Comparison of ENCODE assay signal across 24 cellular contexts in genomic region chr1:195462152-195462551, GRCh38.
DNase-seq lines count a peak whose midpoint lies in the region; ATAC-seq, FAIRE-seq and TF ChIP-seq lines count a peak whose summit lies in the region.
"Had no signal": no experiment of that assay in that cellular context is flagged by ENCODE, and none has a peak within 500 bp of the region (broad histone marks: within the 10 kb centered on the region; RNA-seq: fewer than 3 reads in every experiment).

No MANE protein-coding gene starts in this region.

- H2BK15ac ChIP-seq in IMR-90 (ENCODE audit: low read depth, low read length) = no peak overlapping the region

- no peak for TF ChIP-seq CTCF in MCF 10A (IDR thresholded peaks at IDR 0.05; ENCODE audit: unreplicated experiment)
- TF ChIP-seq CTCF in breast epithelium (IDR thresholded peaks at IDR 0.05) = no peak
- TF ChIP-seq CTCF in IMR-90 (conservative IDR thresholded peaks at IDR 0.05; ENCODE audit: low read depth, low read length) = no peak
- no peak for TF ChIP-seq CTCF in mucosa of descending colon (IDR thresholded peaks at IDR 0.05)

- H3K4me1 ChIP-seq in breast epithelium = no peaks in the 10 kb centered on the region
- H3K4me1 ChIP-seq in IMR-90 (ENCODE audit: control insufficient read depth, insufficient read depth, low read length) = no peaks in the 10 kb centered on the region
- H3K4me1 ChIP-seq in mucosa of descending colon (ENCODE audit: low read depth) = no peaks in the 10 kb centered on the region
- H3K4me1 ChIP-seq: A549; BLaER1 treated with 17β-estradiol and CSF1 and Interleukin-3, amounts not matched to agents 10 nM and 100 nM; Caco-2 had no signal

- BruUV-seq in MCF 10A (replicated peaks; lab: Mats Ljungman, UMichigan) (no TSS peak), IMR-90 (replicated peaks; lab: Mats Ljungman, UMichigan) (no TSS peak)

- H4K91ac ChIP-seq in IMR-90 (ENCODE audit: insufficient read depth, low read depth, low read length) = no peak overlapping the region

- no peak for TF ChIP-seq POLR2A in breast epithelium (IDR thresholded peaks at IDR 0.05)
- TF ChIP-seq POLR2A in IMR-90 (IDR thresholded peaks at IDR 0.05; ENCODE audit: low read depth, low read length) = no peak

- no peaks in the 10 kb centered on the region for H3K9me3 ChIP-seq in breast epithelium
- H3K9me3 ChIP-seq in IMR-90 (ENCODE audit: control insufficient read depth, insufficient read depth, low read length) = peaks cover 2% of the 10 kb centered on the region; the same call in 1 of the 2 replicates
- H3K9me3 ChIP-seq in mucosa of descending colon = peaks cover 2% of the 10 kb centered on the region
- H3K9me3 ChIP-seq: A549, Caco-2 had no signal

- H3K18ac ChIP-seq in IMR-90 (ENCODE audit: low read depth, low read length) = peak overlapping the region; percentile 86; the same call in 1 of the 2 replicates

- H3K4me3 Mint-ChIP-seq in MCF 10A (ENCODE audit: unreplicated experiment) = no peak overlapping the region
- H3K4me3 Mint-ChIP-seq: B cell; CD4-positive, alpha-beta T cell; CD8-positive, alpha-beta T cell had no signal

- no peak for ATAC-seq in IMR-90 (ENCODE audit: low read depth)
- ATAC-seq in mucosa of descending colon = peak; percentile 74
- ATAC-seq: A549; CD8-positive, alpha-beta T cell had no signal

- H3K36me3 Mint-ChIP-seq in MCF 10A (ENCODE audit: insufficient read depth, unreplicated experiment) = no peaks in the 10 kb centered on the region
- H3K36me3 Mint-ChIP-seq: CD8-positive, alpha-beta T cell had no signal

- no peak overlapping the region for H2AK9ac ChIP-seq in IMR-90 (replicated peaks; ENCODE audit: low read depth, low read length, poor library complexity)

- POLR2A ChIA-PET in MCF 10A (lab: Yijun Ruan, JAX) (no interaction called here), IMR-90 (lab: Charles Lee; ENCODE audit: unreplicated experiment) (no interaction called here)

- no peak overlapping the region for H3K27ac ChIP-seq in breast epithelium
- H3K27ac ChIP-seq in IMR-90 (ENCODE audit: insufficient read depth, low read length) = no peak overlapping the region
- H3K27ac ChIP-seq: 22Rv1; A549; BLaER1 treated with 17β-estradiol and CSF1 and Interleukin-3, amounts not matched to agents 10 nM and 100 nM; C4-2B had no signal

- CTCF ChIA-PET in MCF 10A (lab: Yijun Ruan, JAX) (interaction anchor here (0.6 kb wide), 1 partner anchor 105 kb away, joined by 3 read pairs; no protein-coding TSS in a partner anchor), IMR-90 (lab: Yijun Ruan, JAX) (interaction anchor here (1.2 kb wide), 1 partner anchor 8 kb away, joined by 3 read pairs; no protein-coding TSS in a partner anchor)

- DNase-seq in MCF 10A (ENCODE audit: unreplicated experiment) (no peak), breast epithelium (ENCODE audit: low spot score in 2 of 2) (no peak), IMR-90 (no peak), mucosa of descending colon (peak in 1 of 3 donors; percentile 15), NCI-H146 (lab: John Stamatoyannopoulos, UW) (no peak)
- no peak for DNase-seq in stimulated activated naive CD4-positive, alpha-beta T cell (lab: John Stamatoyannopoulos, UW)
- DNase-seq in stimulated activated CD4-positive, alpha-beta T cell treated with anti-CD3 and anti-CD28 coated beads, Interleukin-2, amount 100 ng/mL, for 48 hours = no peak
- DNase-seq: AML-193; Caco-2; Calu3; CD4-positive, alpha-beta T cell; CD8-positive, alpha-beta T cell; DMS79 treated with DMSO at 0.1 percent for 48 hours; GF-D8 had no signal

- H3K27me3 ChIP-seq in breast epithelium = no peaks in the 10 kb centered on the region
- no peaks in the 10 kb centered on the region for H3K27me3 ChIP-seq in IMR-90 (ENCODE audit: control insufficient read depth, insufficient read depth, low read length)
- H3K27me3 ChIP-seq: BLaER1 treated with 17β-estradiol and CSF1 and Interleukin-3, amounts not matched to agents 10 nM and 100 nM had no signal

- peak overlapping the region; percentile 63; the same call in 1 of the 2 replicates for H4K5ac ChIP-seq in IMR-90 (ENCODE audit: low read depth, low read length)

- H3K4me1 Mint-ChIP-seq in MCF 10A (ENCODE audit: insufficient read depth, unreplicated experiment) = peaks cover 6% of the 10 kb centered on the region
- H3K4me1 Mint-ChIP-seq: B cell had no signal

- no peaks in the 10 kb centered on the region for H3K79me1 ChIP-seq in IMR-90 (ENCODE audit: low read depth in 1 of 2, low read length in 2 of 2)

- no peaks in the 10 kb centered on the region for H3K9me3 Mint-ChIP-seq in MCF 10A (ENCODE audit: unreplicated experiment)
- H3K9me3 Mint-ChIP-seq: CD4-positive, alpha-beta T cell had no signal

- H4K20me1 ChIP-seq in IMR-90 (ENCODE audit: insufficient read depth, low read length) = no peaks in the 10 kb centered on the region
- H4K20me1 ChIP-seq: BLaER1 treated with 17β-estradiol and CSF1 and Interleukin-3, amounts not matched to agents 10 nM and 100 nM had no signal

- H3K4me2 ChIP-seq in IMR-90 (ENCODE audit: low read depth, low read length) = no peak overlapping the region
- H3K4me2 ChIP-seq: A549; BLaER1 treated with 17β-estradiol and CSF1 and Interleukin-3, amounts not matched to agents 10 nM and 100 nM had no signal

- H3K23ac ChIP-seq in IMR-90 (ENCODE audit: low read depth, low read length) = no peak overlapping the region

- no peak overlapping the region for H2BK120ac ChIP-seq in IMR-90 (ENCODE audit: low read depth, low read length)

- no peak overlapping the region for H2BK20ac ChIP-seq in IMR-90 (ENCODE audit: low read depth, low read length)

- peak; percentile 5 for FAIRE-seq in colon (lab: Jason Lieb, UNC)
- FAIRE-seq: A549, D721Med, G401.6, GM12891, GM19239 had no signal

- no peak for TF ChIP-seq RAD21 in IMR-90 (IDR thresholded peaks at IDR 0.05; ENCODE audit: low read length)

- no peak overlapping the region for H2AK5ac ChIP-seq in IMR-90 (ENCODE audit: low read depth, low read length)

- no peak overlapping the region for H3K56ac ChIP-seq in IMR-90 (ENCODE audit: extremely low read depth, insufficient read depth, low read length)

- H3K9ac ChIP-seq in IMR-90 (ENCODE audit: low read depth, low read length) = no peak overlapping the region
- H3K9ac ChIP-seq: BLaER1 treated with 17β-estradiol and CSF1 and Interleukin-3, amounts not matched to agents 10 nM and 100 nM had no signal

- no CpG with 5 or more reads among the region's 2 CpGs for WGBS in IMR-90 (ENCODE audit: extremely low coverage in 2 of 2, insufficient read length in 1 of 2), 2 experiments

- no peaks in the 10 kb centered on the region for H3K36me3 ChIP-seq in breast epithelium
- no peaks in the 10 kb centered on the region for H3K36me3 ChIP-seq in IMR-90 (ENCODE audit: control insufficient read depth, insufficient read depth, low read length)
- no peaks in the 10 kb centered on the region for H3K36me3 ChIP-seq in mucosa of descending colon (ENCODE audit: low read depth)
- H3K36me3 ChIP-seq: BLaER1 treated with 17β-estradiol and CSF1 and Interleukin-3, amounts not matched to agents 10 nM and 100 nM had no signal

- H4K8ac ChIP-seq in IMR-90 (ENCODE audit: low read depth in 2 of 2, low read length in 2 of 2) = 0 out of 4 replicates have a peak overlapping the region, but pooled peaks of 1 of the 2 experiments have one; percentile 21

- H3K4ac ChIP-seq in IMR-90 (ENCODE audit: low read depth, low read length) = no peak overlapping the region

- H3K9me1 ChIP-seq in IMR-90 (ENCODE audit: insufficient read depth, low read length) = no peaks in the 10 kb centered on the region

- in situ Hi-C loops in IMR-90 (cut with MboI; ENCODE audit: low sequenced_read_pairs) = no loop called here

- no peak overlapping the region for H3K14ac ChIP-seq in IMR-90 (replicated peaks; ENCODE audit: low read depth, low read length)

- dilution Hi-C loops in IMR-90 (cut with HindIII; ENCODE audit: low sequenced_read_pairs, unreplicated experiment) = no loop called here

- H3K4me3 ChIP-seq in breast epithelium (no peak overlapping the region), IMR-90 (ENCODE audit: insufficient read depth, low read depth, low read length) (no peak overlapping the region), mucosa of descending colon (no peak overlapping the region)
- H3K4me3 ChIP-seq: A549; BLaER1 treated with 17β-estradiol and CSF1 and Interleukin-3, amounts not matched to agents 10 nM and 100 nM had no signal

- peak overlapping the region; percentile 10 for H3K27ac Mint-ChIP-seq in MCF 10A (ENCODE audit: low read depth, unreplicated experiment)
- H3K27ac Mint-ChIP-seq: B cell; CD4-positive, alpha-beta T cell; CD8-positive, alpha-beta T cell had no signal

- intact Hi-C loops in MCF 10A (cut with micrococcal nuclease) (no loop called here), breast epithelium (cut with DNase I; ENCODE audit: low total_unique reads) (no loop called here), IMR-90 (cut with micrococcal nuclease) (no loop called here), mucosa of descending colon (cut with DNase I, micrococcal nuclease) (no loop called here)

- H2AFZ ChIP-seq in IMR-90 (replicated peaks; ENCODE audit: low read length, poor library complexity) = no peak overlapping the region

- no peaks in the 10 kb centered on the region for H3K27me3 Mint-ChIP-seq in MCF 10A (ENCODE audit: insufficient read depth, unreplicated experiment)
- H3K27me3 Mint-ChIP-seq: B cell; CD4-positive, alpha-beta T cell had no signal

- peak overlapping the region; percentile 24 for H2BK5ac ChIP-seq in IMR-90 (ENCODE audit: low read depth, low read length, poor library complexity, severe bottlenecking)

TF ChIP-seq in IMR-90, 13 proteins besides CTCF, POLR2A, EP300 and RAD21:
- TF ChIP-seq FOS (IDR thresholded peaks at IDR 0.05; ENCODE audit: low read depth, low read length) (no peak), MXI1 (IDR thresholded peaks at IDR 0.05; ENCODE audit: borderline replicate concordance, low read depth, low read length) (no peak), SMC3 (IDR thresholded peaks at IDR 0.05; ENCODE audit: low read depth, low read length) (no peak), CHD1 (IDR thresholded peaks at IDR 0.05; ENCODE audit: low read depth, low read length) (no peak), NFE2L2 (IDR thresholded peaks at IDR 0.05; ENCODE audit: low read depth, low read length) (no peak), RFX5 (IDR thresholded peaks at IDR 0.05; ENCODE audit: low read depth, low read length) (no peak)
